In the genomic region with DNA sequence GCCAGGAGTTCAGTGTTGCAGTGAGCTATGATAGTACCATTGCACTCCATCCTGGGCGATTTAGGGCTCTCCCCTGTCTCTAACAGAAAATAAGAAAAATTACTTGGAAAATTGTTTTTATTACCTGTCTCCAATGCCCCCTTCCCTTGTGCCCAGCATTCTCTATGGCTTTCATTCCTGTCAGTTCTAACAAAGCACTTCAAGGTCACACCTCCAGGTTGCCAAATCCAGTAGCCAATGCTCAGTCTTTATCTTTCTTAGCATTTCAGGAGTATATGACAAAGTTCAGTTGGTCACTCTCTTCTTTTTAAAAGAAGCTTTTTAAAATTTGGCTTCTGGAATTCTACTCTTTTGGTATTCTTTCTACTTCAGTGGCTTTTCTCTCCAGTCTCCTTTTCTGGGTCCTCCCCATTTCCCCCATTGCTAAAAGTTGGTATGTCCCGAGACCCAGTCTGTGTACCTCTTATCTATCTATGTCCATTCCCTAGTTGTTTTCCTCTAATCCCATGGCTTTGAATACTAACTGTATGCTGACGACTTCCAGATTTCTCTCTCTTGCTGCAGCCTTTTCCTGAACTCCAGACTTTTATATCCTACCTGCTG, we compare ENCODE assay signal across 18 cellular contexts.
DNase-seq lines count a peak whose midpoint lies in the region; ATAC-seq, FAIRE-seq and TF ChIP-seq lines count a peak whose summit lies in the region.
"Had no signal": no experiment of that assay in that cellular context is flagged by ENCODE, and none has a peak within 500 bp of the region (broad histone marks: within the 10 kb centered on the region; RNA-seq: fewer than 3 reads in every experiment).

No MANE protein-coding gene starts in this region.

- intact Hi-C loops in mammary epithelial cell (cut with micrococcal nuclease): no loop called here

- no peak overlapping the region for H3K9ac ChIP-seq in mammary epithelial cell (ENCODE audit: insufficient read depth, low read length)
- H3K9ac ChIP-seq: SK-N-SH had no signal

- BruUV-seq in mammary epithelial cell (replicated peaks; lab: Mats Ljungman, UMichigan): no TSS peak

- H3K9me3 Mint-ChIP-seq in HFFc6 (no peaks in the 10 kb centered on the region), mesothelial cell of epicardium (no peaks in the 10 kb centered on the region)

- TF ChIP-seq RAD21 in A549 (conservative IDR thresholded peaks at IDR 0.05 in 1 of 2, IDR thresholded peaks at IDR 0.05 in 1 of 2): no peak

- H3K27ac Mint-ChIP-seq in HFFc6 (peak overlapping the region; percentile 81), mesothelial cell of epicardium (peak overlapping the region; percentile 54)

- H3K27me3 Mint-ChIP-seq in HFFc6 (ENCODE audit: insufficient read depth) (no peaks in the 10 kb centered on the region), mesothelial cell of epicardium (ENCODE audit: low read depth) (no peaks in the 10 kb centered on the region)

- no peak for ATAC-seq in A549

- in situ Hi-C loops in mammary epithelial cell (cut with MboI; ENCODE audit: low sequenced_read_pairs in 2 of 2): no loop called here
- in situ Hi-C loops in HAP-1 (cut with MboI; ENCODE audit: low sequenced_read_pairs): no loop called here

- H3K4me1 ChIP-seq in A549: peaks cover 73% of the 10 kb centered on the region
- peaks cover 37% of the 10 kb centered on the region for H3K4me1 ChIP-seq in mammary epithelial cell (ENCODE audit: insufficient read depth, low read length)
- H3K4me1 ChIP-seq in HAP-1: peaks cover 32% of the 10 kb centered on the region

- H3K4me3 Mint-ChIP-seq in HFFc6 (peak overlapping the region; percentile 68), mesothelial cell of epicardium (no peak overlapping the region)

- H3K36me3 Mint-ChIP-seq in HFFc6 (ENCODE audit: low read depth): peaks cover 24% of the 10 kb centered on the region
- no peaks in the 10 kb centered on the region for H3K36me3 Mint-ChIP-seq in mesothelial cell of epicardium

- H3K27ac ChIP-seq in A549 (peak overlapping the region in 1 of 2 experiments; percentile 57; a peak in 4 of 6 replicates), mammary epithelial cell (ENCODE audit: insufficient read depth, low read depth, low read length) (peak overlapping the region; percentile 26)

- H3K4me1 Mint-ChIP-seq in HFFc6 (ENCODE audit: low read depth): peaks cover 67% of the 10 kb centered on the region
- H3K4me1 Mint-ChIP-seq in mesothelial cell of epicardium: peaks cover 59% of the 10 kb centered on the region

- FAIRE-seq in A549 (lab: Jason Lieb, UNC): no peak
- FAIRE-seq: GM12892 had no signal

- peaks cover 76% of the 10 kb centered on the region for H3K79me2 ChIP-seq in mammary epithelial cell (ENCODE audit: insufficient read depth, low read length)

- CTCF ChIA-PET in A549 (lab: Yijun Ruan, JAX) (interaction anchor here (1.1 to 1.6 kb wide), 2 partner anchors 9 to 14 kb away, joined by 5 read pairs; no protein-coding TSS in a partner anchor), mammary epithelial cell (lab: Charles Lee; ENCODE audit: low non-redundant PET) (interaction anchor here (0.6 kb wide), 1 partner anchor 73 kb away, joined by 7 read pairs; no protein-coding TSS in a partner anchor)

- POLR2A ChIA-PET in A549 (lab: Yijun Ruan, JAX): no interaction called here

- TF ChIP-seq CTCF in A549 (IDR thresholded peaks at IDR 0.05): no peak
- no peak for TF ChIP-seq CTCF in HFFc6 (IDR thresholded peaks at IDR 0.05)
- TF ChIP-seq CTCF in mammary epithelial cell (conservative IDR thresholded peaks at IDR 0.05 in 1 of 2, IDR thresholded peaks at IDR 0.05 in 1 of 2; ENCODE audit: extremely low read depth in 1 of 2, insufficient read depth in 1 of 2, low read depth in 1 of 2, low read length in 2 of 2): no peak
- TF ChIP-seq CTCF in mesothelial cell of epicardium (IDR thresholded peaks at IDR 0.05; ENCODE audit: unreplicated experiment): no peak

- H4K20me1 ChIP-seq in mammary epithelial cell (ENCODE audit: insufficient read depth, low read length): no peaks in the 10 kb centered on the region

- H3K36me3 ChIP-seq in mammary epithelial cell (ENCODE audit: insufficient read depth, low read length) (no peaks in the 10 kb centered on the region), HAP-1 (replicated peaks) (no peaks in the 10 kb centered on the region)

- H3K4me2 ChIP-seq in A549 (peak overlapping the region; percentile 47), mammary epithelial cell (ENCODE audit: insufficient read depth, low read depth, low read length) (peak overlapping the region; percentile 19)
- H3K4me2 ChIP-seq: SK-N-SH had no signal

- H3K27me3 ChIP-seq in mammary epithelial cell (ENCODE audit: insufficient read depth, low read length) (no peaks in the 10 kb centered on the region), HAP-1 (ENCODE audit: low read depth) (no peaks in the 10 kb centered on the region)

- DNase-seq in A549 (ENCODE audit: low read depth in 1 of 2, low spot score in 1 of 2) (no peak), HFFc6 (no peak), mammary epithelial cell (no peak), mesothelial cell of epicardium (ENCODE audit: low spot score in 2 of 2, unreplicated experiment in 2 of 2) (no peak), NCI-H2081 (lab: John Stamatoyannopoulos, UW) (no peak), HAP-1 (ENCODE audit: low spot score in 2 of 2) (no peak), EL (no peak), retina (no peak)
- DNase-seq: AML-193, Calu3, DMS79, GDM1, NCI-H1092, NCI-H1694, NCI-H69, Right ventricle myocardium superior, SK-N-SH had no signal

- H3K9me3 ChIP-seq in A549 (no peaks in the 10 kb centered on the region), mammary epithelial cell (replicated peaks; ENCODE audit: insufficient read depth, low read length) (no peaks in the 10 kb centered on the region), HAP-1 (no peaks in the 10 kb centered on the region)
- H3K9me3 ChIP-seq: SK-N-SH had no signal

- H3K4me3 ChIP-seq in A549: no peak overlapping the region
- H3K4me3 ChIP-seq in mammary epithelial cell (replicated peaks in 1 of 3; ENCODE audit: insufficient read depth in 1 of 3, low read depth in 2 of 3, low read length in 3 of 3): no peak overlapping the region
- no peak overlapping the region for H3K4me3 ChIP-seq in HAP-1

- 74% methylated on average over 3 of the region's 3 CpGs for WGBS in A549 (ENCODE audit: missing lambda C conversion rate)
- WGBS in mammary epithelial cell (ENCODE audit: low coverage, missing lambda C conversion rate): 85% methylated on average over 3 of the region's 3 CpGs

- TF ChIP-seq EP300 in A549 (IDR thresholded peaks at IDR 0.05): no peak

- dilution Hi-C loops in mammary epithelial cell (cut with HindIII; ENCODE audit: low sequenced_read_pairs): no loop called here

- TF ChIP-seq POLR2A in A549 (IDR thresholded peaks at IDR 0.05; ENCODE audit: low read length): no peak

- H2AFZ ChIP-seq in mammary epithelial cell (ENCODE audit: low read depth, low read length): no peak overlapping the region

TF ChIP-seq in A549, 52 proteins besides CTCF, POLR2A, EP300 and RAD21:
- TF ChIP-seq, protein P1, sequence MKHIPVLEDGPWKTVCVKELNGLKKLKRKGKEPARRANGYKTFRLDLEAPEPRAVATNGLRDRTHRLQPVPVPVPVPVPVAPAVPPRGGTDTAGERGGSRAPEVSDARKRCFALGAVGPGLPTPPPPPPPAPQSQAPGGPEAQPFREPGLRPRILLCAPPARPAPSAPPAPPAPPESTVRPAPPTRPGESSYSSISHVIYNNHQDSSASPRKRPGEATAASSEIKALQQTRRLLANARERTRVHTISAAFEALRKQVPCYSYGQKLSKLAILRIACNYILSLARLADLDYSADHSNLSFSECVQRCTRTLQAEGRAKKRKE (CRISPR knock-in tag; IDR thresholded peaks at IDR 0.05; ENCODE audit: low read depth): no peak
- TF ChIP-seq RNF2 (IDR thresholded peaks at IDR 0.05; ENCODE audit: borderline replicate concordance, low read depth): no peak
- TF ChIP-seq FOXS1 (CRISPR knock-in tag; IDR thresholded peaks at IDR 0.05): no peak
- no peak for TF ChIP-seq HOXA7 (CRISPR knock-in tag; IDR thresholded peaks at IDR 0.05)
- no peak for TF ChIP-seq ZSCAN20 (CRISPR knock-in tag; IDR thresholded peaks at IDR 0.05)
- TF ChIP-seq, protein P2, sequence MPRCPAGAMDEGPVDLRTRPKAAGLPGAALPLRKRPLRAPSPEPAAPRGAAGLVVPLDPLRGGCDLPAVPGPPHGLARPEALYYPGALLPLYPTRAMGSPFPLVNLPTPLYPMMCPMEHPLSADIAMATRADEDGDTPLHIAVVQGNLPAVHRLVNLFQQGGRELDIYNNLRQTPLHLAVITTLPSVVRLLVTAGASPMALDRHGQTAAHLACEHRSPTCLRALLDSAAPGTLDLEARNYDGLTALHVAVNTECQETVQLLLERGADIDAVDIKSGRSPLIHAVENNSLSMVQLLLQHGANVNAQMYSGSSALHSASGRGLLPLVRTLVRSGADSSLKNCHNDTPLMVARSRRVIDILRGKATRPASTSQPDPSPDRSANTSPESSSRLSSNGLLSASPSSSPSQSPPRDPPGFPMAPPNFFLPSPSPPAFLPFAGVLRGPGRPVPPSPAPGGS (IDR thresholded peaks at IDR 0.05): no peak
- TF ChIP-seq BHLHE40 (IDR thresholded peaks at IDR 0.05; ENCODE audit: low read depth, low read length): no peak
